ENCODE assay signal across 2 cellular contexts in genomic region chr14:68238956-68239355, GRCh38.
TF ChIP-seq lines count a peak whose summit lies in the region.

No MANE protein-coding gene starts in this region.

TF ChIP-seq in A549, 52 proteins besides CTCF, POLR2A, EP300 and RAD21 (continued from another document):
- TF ChIP-seq BCL3 (IDR thresholded peaks at IDR 0.05): no peak
- TF ChIP-seq ZC3H11A (IDR thresholded peaks at IDR 0.05): no peak

TF ChIP-seq in SK-N-SH treated with all-trans-retinoic acid at 6 μM for 48 hours, 23 proteins besides CTCF, POLR2A, EP300 and RAD21 (continued from another document):
- TF ChIP-seq PPARA (CRISPR knock-in tag; IDR thresholded peaks at IDR 0.05; ENCODE audit: borderline replicate concordance): no peak
- no peak for TF ChIP-seq ZNF70 (CRISPR knock-in tag; IDR thresholded peaks at IDR 0.05)
- no peak for TF ChIP-seq ZNF8 (CRISPR knock-in tag; IDR thresholded peaks at IDR 0.05)
- TF ChIP-seq ARNTL (CRISPR knock-in tag; IDR thresholded peaks at IDR 0.05; ENCODE audit: borderline replicate concordance, low read depth): no peak
- TF ChIP-seq ISL1 (CRISPR knock-in tag; IDR thresholded peaks at IDR 0.05): no peak
- no peak for TF ChIP-seq CSRNP3 (CRISPR knock-in tag; IDR thresholded peaks at IDR 0.05)
- TF ChIP-seq ZC3H10 (CRISPR knock-in tag; IDR thresholded peaks at IDR 0.05): no peak
- no peak for TF ChIP-seq POU6F1 (CRISPR knock-in tag; IDR thresholded peaks at IDR 0.05; ENCODE audit: borderline replicate concordance, low read depth)
